ENCODE assay signal across 8 cellular contexts in genomic region chr12:120116792-120117651, GRCh38. TPM values are rescaled to one million over a fixed set of nuclear protein-coding genes. Genes with fewer than 3 reads are reported as not detected.
DNase-seq lines count a peak whose midpoint lies in the region; ATAC-seq and TF ChIP-seq lines count a peak whose summit lies in the region.

No MANE protein-coding gene starts in this region.

- DNase-seq in DMS53 treated with DMSO at 0.1 percent for 48 hours (lab: John Stamatoyannopoulos, UW; ENCODE audit: unreplicated experiment): peak; percentile 91
- DNase-seq in activated T-cell treated with anti-CD3 and anti-CD28 coated beads, Interleukin-2, amount 50 U/mL, for 4 hours: peak; percentile 97
- peak; percentile 93 for DNase-seq in myocyte (ENCODE audit: low read depth)
- peak; percentile 93 for DNase-seq in stimulated activated CD8-positive, alpha-beta memory T cell treated with anti-CD3 and anti-CD28 coated beads, Interleukin-7, amount 100 ng/mL, for 24 hours (ENCODE audit: low read depth)

- H3K36me3 Mint-ChIP-seq in activated T-cell treated with anti-CD3 and anti-CD28 coated beads, Interleukin-2, amount 50 U/mL, for 4 hours (ENCODE audit: insufficient read depth): peaks cover 17% of the 10 kb centered on the region

- peaks cover 31% of the 10 kb centered on the region for H3K36me3 ChIP-seq in KOPT-K1 (ENCODE audit: insufficient read depth, low read length)

- H3K27ac ChIP-seq in KOPT-K1 (ENCODE audit: low read depth, low read length, poor library complexity, severe bottlenecking): peak overlapping the region; percentile 87

- no peaks in the 10 kb centered on the region for H3K9me3 Mint-ChIP-seq in activated T-cell treated with anti-CD3 and anti-CD28 coated beads, Interleukin-2, amount 50 U/mL, for 4 hours

- H3K27me3 Mint-ChIP-seq in activated T-cell treated with anti-CD3 and anti-CD28 coated beads, Interleukin-2, amount 50 U/mL, for 4 hours (ENCODE audit: low read depth): no peaks in the 10 kb centered on the region

- H3K4me1 Mint-ChIP-seq in activated T-cell treated with anti-CD3 and anti-CD28 coated beads, Interleukin-2, amount 50 U/mL, for 4 hours (ENCODE audit: low read depth): peaks cover 77% of the 10 kb centered on the region

- ATAC-seq in GM21786 (IDR thresholded peaks at IDR 0.05; ENCODE audit: unreplicated experiment): peak; percentile 28
- peak; percentile 60 to 63 for ATAC-seq in activated T-cell treated with anti-CD3 and anti-CD28 coated beads, Interleukin-2, amount 50 U/mL, for 4 hours
- peak; percentile 94 for ATAC-seq in esophagus mucosa

- H3K4me3 Mint-ChIP-seq in activated T-cell treated with anti-CD3 and anti-CD28 coated beads, Interleukin-2, amount 50 U/mL, for 4 hours: peak overlapping the region; percentile 93

- H3K9me3 ChIP-seq in KOPT-K1 (ENCODE audit: insufficient read depth, low read length, poor library complexity, severe bottlenecking): no peaks in the 10 kb centered on the region

TF ChIP-seq in PFSK-1, 5 proteins besides CTCF, POLR2A, EP300 and RAD21:
- TF ChIP-seq, protein P1, sequence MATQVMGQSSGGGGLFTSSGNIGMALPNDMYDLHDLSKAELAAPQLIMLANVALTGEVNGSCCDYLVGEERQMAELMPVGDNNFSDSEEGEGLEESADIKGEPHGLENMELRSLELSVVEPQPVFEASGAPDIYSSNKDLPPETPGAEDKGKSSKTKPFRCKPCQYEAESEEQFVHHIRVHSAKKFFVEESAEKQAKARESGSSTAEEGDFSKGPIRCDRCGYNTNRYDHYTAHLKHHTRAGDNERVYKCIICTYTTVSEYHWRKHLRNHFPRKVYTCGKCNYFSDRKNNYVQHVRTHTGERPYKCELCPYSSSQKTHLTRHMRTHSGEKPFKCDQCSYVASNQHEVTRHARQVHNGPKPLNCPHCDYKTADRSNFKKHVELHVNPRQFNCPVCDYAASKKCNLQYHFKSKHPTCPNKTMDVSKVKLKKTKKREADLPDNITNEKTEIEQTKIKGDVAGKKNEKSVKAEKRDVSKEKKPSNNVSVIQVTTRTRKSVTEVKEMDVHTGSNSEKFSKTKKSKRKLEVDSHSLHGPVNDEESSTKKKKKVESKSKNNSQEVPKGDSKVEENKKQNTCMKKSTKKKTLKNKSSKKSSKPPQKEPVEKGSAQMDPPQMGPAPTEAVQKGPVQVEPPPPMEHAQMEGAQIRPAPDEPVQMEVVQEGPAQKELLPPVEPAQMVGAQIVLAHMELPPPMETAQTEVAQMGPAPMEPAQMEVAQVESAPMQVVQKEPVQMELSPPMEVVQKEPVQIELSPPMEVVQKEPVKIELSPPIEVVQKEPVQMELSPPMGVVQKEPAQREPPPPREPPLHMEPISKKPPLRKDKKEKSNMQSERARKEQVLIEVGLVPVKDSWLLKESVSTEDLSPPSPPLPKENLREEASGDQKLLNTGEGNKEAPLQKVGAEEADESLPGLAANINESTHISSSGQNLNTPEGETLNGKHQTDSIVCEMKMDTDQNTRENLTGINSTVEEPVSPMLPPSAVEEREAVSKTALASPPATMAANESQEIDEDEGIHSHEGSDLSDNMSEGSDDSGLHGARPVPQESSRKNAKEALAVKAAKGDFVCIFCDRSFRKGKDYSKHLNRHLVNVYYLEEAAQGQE (IDR thresholded peaks at IDR 0.05; ENCODE audit: insufficient read depth in 1 of 2, low read depth in 2 of 2, low read length in 2 of 2): no peak
- no peak for TF ChIP-seq FOXP2 (optimal IDR thresholded peaks at IDR 0.05; ENCODE audit: borderline replicate concordance, extremely low read depth, extremely low read length, insufficient read depth)
- peak; percentile 97 for TF ChIP-seq POLR2AphosphoS5 (IDR thresholded peaks at IDR 0.05; ENCODE audit: low read depth, low read length)
- peak; percentile 70; the same call in 1 of the 2 replicates for TF ChIP-seq TAF1 (IDR thresholded peaks at IDR 0.05; ENCODE audit: borderline replicate concordance, insufficient read depth, low read length)
- peak; percentile 91; the same call in 1 of the 2 replicates for TF ChIP-seq SIN3A (IDR thresholded peaks at IDR 0.05; ENCODE audit: borderline replicate concordance, insufficient read depth, low read length)
TF ChIP-seq in PFSK-1: peak in this region for 3.

RNA-seq across cellular contexts. Expression of gene RAB35, which starts 0.5 kb away (rescaled TPM):
- 102 TPM for polyA plus RNA-seq in PFSK-1 (2012; ENCODE audit: insufficient read length, low read depth)
- total RNA-seq in activated T-cell treated with anti-CD3 and anti-CD28 coated beads, Interleukin-2, amount 50 U/mL, for 4 hours: 10 to 100 TPM; 70.4 to 90.8 (median 74.6) TPM
- total RNA-seq in esophagus mucosa (57.7 TPM), myocyte (18.9 and 20.8 TPM in 2 replicates)
- polyA plus RNA-seq in myocyte (2012): 31.0 TPM

Comparison
In these comparisons a context has a peak if more than half of its experiments do, and no peak if none do; other contexts are left out.
1. Peak in every context shown above with its lines: DNase-seq, ATAC-seq and H3K27ac ChIP-seq.
2. ATAC-seq: peak in every context shown above with its lines; median percentile 94 in esophagus mucosa; 62 in activated T-cell treated with anti-CD3 and anti-CD28 coated beads, Interleukin-2, amount 50 U/mL, for 4 hours; 28 in GM21786.